18 cellular contexts compared by ENCODE assay signal in genomic region chr20:20802328-20802727, GRCh38.
DNase-seq lines count a peak whose midpoint lies in the region; ATAC-seq and TF ChIP-seq lines count a peak whose summit lies in the region.
"Had no signal": no experiment of that assay in that cellular context is flagged by ENCODE, and none has a peak within 500 bp of the region (broad histone marks: within the 10 kb centered on the region; RNA-seq: fewer than 3 reads in every experiment).

No MANE protein-coding gene starts in this region.

- no peak overlapping the region for H3K27ac ChIP-seq in BLaER1

- no peak overlapping the region for H3K4me3 ChIP-seq in BLaER1
- H3K4me3 ChIP-seq: GM23338 had no signal

- no peak overlapping the region for H3K27ac Mint-ChIP-seq in effector memory CD8-positive, alpha-beta T cell
- H3K27ac Mint-ChIP-seq: CD4-positive, alpha-beta T cell; GM23338 had no signal

- H3K36me3 Mint-ChIP-seq in effector memory CD8-positive, alpha-beta T cell (ENCODE audit: insufficient read depth), result no peaks in the 10 kb centered on the region

- H3K36me3 ChIP-seq in BLaER1, result no peaks in the 10 kb centered on the region

- no peak for ATAC-seq in SK-N-SH treated with all-trans-retinoic acid at 6 μM for 48 hours
- no peak for ATAC-seq in effector memory CD8-positive, alpha-beta T cell (replicated peaks)
- ATAC-seq: GM23338 had no signal

- H3K4me1 ChIP-seq in BLaER1, result peaks cover 28% of the 10 kb centered on the region

- DNase-seq in HT1080 (ENCODE audit: low read depth) (peak; percentile 36), dermis blood vessel endothelial cell (peak; percentile 95), lung microvascular endothelial cell (ENCODE audit: low read depth in 2 of 2) (peak; percentile 6 to 80), DMS79 (lab: John Stamatoyannopoulos, UW) (no peak), Ammon's horn (ENCODE audit: low spot score) (no peak)
- no peak for DNase-seq in effector memory CD8-positive, alpha-beta T cell
- DNase-seq: Calu3; CD4-positive, alpha-beta T cell; DMS79 treated with DMSO at 0.1 percent for 48 hours; MM.1S; NCI-H1417 treated with DMSO at 0.1 percent for 48 hours; NCI-H2029; NCI-H2171; NCI-H69; SHP77 treated with DMSO at 0.1 percent for 48 hours had no signal

- no peaks in the 10 kb centered on the region for H4K20me1 ChIP-seq in BLaER1

- H3K4me1 Mint-ChIP-seq in effector memory CD8-positive, alpha-beta T cell (ENCODE audit: low read depth in 2 of 2), result no peaks in the 10 kb centered on the region

- peak overlapping the region; percentile 58 for H3K4me2 ChIP-seq in BLaER1
- H3K4me2 ChIP-seq: GM23338 had no signal

- no peaks in the 10 kb centered on the region for H3K9me3 ChIP-seq in BLaER1

- no peaks in the 10 kb centered on the region for H3K27me3 ChIP-seq in BLaER1

- no peaks in the 10 kb centered on the region for H3K9me3 Mint-ChIP-seq in effector memory CD8-positive, alpha-beta T cell
- H3K9me3 Mint-ChIP-seq: CD4-positive, alpha-beta T cell had no signal

- no peak overlapping the region for H3K4me3 Mint-ChIP-seq in effector memory CD8-positive, alpha-beta T cell
- H3K4me3 Mint-ChIP-seq: CD4-positive, alpha-beta T cell; GM23338 had no signal

- no peak overlapping the region for H3K9ac ChIP-seq in BLaER1

- H3K27me3 Mint-ChIP-seq in effector memory CD8-positive, alpha-beta T cell, result peaks cover 25 to 46% of the 10 kb centered on the region in 2 donors
- H3K27me3 Mint-ChIP-seq: CD4-positive, alpha-beta T cell had no signal

TF ChIP-seq in SK-N-SH treated with all-trans-retinoic acid at 6 μM for 48 hours, 23 proteins besides CTCF, POLR2A, EP300 and RAD21:
- TF ChIP-seq ZFP30 (CRISPR knock-in tag; IDR thresholded peaks at IDR 0.05), result no peak

Comparison
In these comparisons a context has a peak if more than half of its experiments do, and no peak if none do; other contexts are left out.
1. DNase-seq: peak in HT1080 (single experiment), dermis blood vessel endothelial cell (single experiment) and lung microvascular endothelial cell (2 of 2); none in DMS79 (single experiment), effector memory CD8-positive, alpha-beta T cell (0 of 3) and Ammon's horn (single experiment).